8 cellular contexts compared by ENCODE assay signal in genomic region chr7:51430480-51431086, GRCh38.
DNase-seq lines count a peak whose midpoint lies in the region; ATAC-seq, FAIRE-seq and TF ChIP-seq lines count a peak whose summit lies in the region.

No MANE protein-coding gene starts in this region.

- TF ChIP-seq CTCF in BJ (IDR thresholded peaks at IDR 0.05; ENCODE audit: insufficient read depth, low read depth, low read length) (peak; percentile 68), choroid plexus epithelial cell (conservative IDR thresholded peaks at IDR 0.05; ENCODE audit: low read depth, low read length) (peak; percentile 75), HepG2 (CRISPR knock-in tag; IDR thresholded peaks at IDR 0.05) (peak; percentile 86)

- H3K4me2 ChIP-seq in HepG2 (ENCODE audit: low read depth, low read length), result no peak overlapping the region

- ATAC-seq in GM18867 (IDR thresholded peaks at IDR 0.05; ENCODE audit: unreplicated experiment) (peak; percentile 73), HepG2 (peak; percentile 63), HG03520 (IDR thresholded peaks at IDR 0.05; ENCODE audit: unreplicated experiment) (no peak)

- CTCF ChIA-PET in BJ (lab: Yijun Ruan, JAX) (interaction anchor here (0.6 to 1.8 kb wide), 5 partner anchors 11 to 54 kb away, joined by 3 to 5 read pairs (median 4); no protein-coding TSS in a partner anchor), HepG2 (lab: Yijun Ruan, JAX; ENCODE audit: low intra/inter-chr PET ratio, low total read pairs) (interaction anchor here (1.1 kb wide), 2 partner anchors 270 to 830 kb away, joined by 3 read pairs; no protein-coding TSS in a partner anchor)

- TF ChIP-seq EP300 in HepG2 (IDR thresholded peaks at IDR 0.05; ENCODE audit: low read depth in 2 of 2, low read length in 2 of 2) (no peak), HepG2 (CRISPR knock-in tag; IDR thresholded peaks at IDR 0.05; ENCODE audit: borderline replicate concordance) (no peak)

- no peaks in the 10 kb centered on the region for H3K9me3 ChIP-seq in HepG2 (ENCODE audit: low read length)

- no peak for TF ChIP-seq POLR2A in HepG2 (IDR thresholded peaks at IDR 0.05; ENCODE audit: insufficient read depth in 1 of 2, low read depth in 2 of 2, low read length in 2 of 2)

- BruUV-seq in HepG2 (replicated peaks; lab: Mats Ljungman, UMichigan), result no TSS peak

- no peaks in the 10 kb centered on the region for H4K20me1 ChIP-seq in HepG2 (ENCODE audit: insufficient read depth, low read length)

- H3K27ac ChIP-seq in HepG2 (ENCODE audit: extremely low read length, insufficient read depth, low read length), result no peak overlapping the region

- no peak overlapping the region for H3K9ac ChIP-seq in HepG2 (ENCODE audit: insufficient read depth, low read depth, low read length)

- in situ Hi-C loops in HepG2 (cut with HindIII; ENCODE audit: extremely low pct_ligation_motif_present, low pct_unique_long_range_greater_than_20kb), result loop anchor here (10.0 to 25.0 kb wide), 2 partner anchors 824 to 1482 kb away; no protein-coding TSS in a partner anchor

- intact Hi-C loops in HepG2 (cut with micrococcal nuclease; ENCODE audit: unreplicated experiment), result loop anchor here (2.0 to 10.0 kb wide), 4 partner anchors 658 to 1488 kb away; no protein-coding TSS in a partner anchor

- H3K4me1 ChIP-seq in HepG2 (ENCODE audit: insufficient read depth, low read length), result no peaks in the 10 kb centered on the region

- WGBS in HepG2 (ENCODE audit: low lambda C conversion rate), result 17% methylated on average over 13 of the region's 13 CpGs

- H3K36me3 ChIP-seq in BJ (ENCODE audit: control insufficient read depth, insufficient read depth, low read length) (no peaks in the 10 kb centered on the region), HepG2 (replicated peaks in 1 of 2; ENCODE audit: control insufficient read depth in 1 of 2, insufficient read depth in 2 of 2, low read length in 2 of 2) (no peaks in the 10 kb centered on the region)

- no peaks in the 10 kb centered on the region for H3K79me2 ChIP-seq in HepG2 (ENCODE audit: insufficient read depth, low read length)

- peak; percentile 74; the same call in 1 of the 2 replicates for TF ChIP-seq RAD21 in HepG2 (CRISPR knock-in tag; IDR thresholded peaks at IDR 0.05)

- DNase-seq in BJ (ENCODE audit: low read depth) (no peak), NAMALWA (ENCODE audit: low spot score) (peak; percentile 82), SKM-1 treated with dmso at 0.1 percent for 144 hours (lab: John Stamatoyannopoulos, UW; ENCODE audit: unreplicated experiment) (peak; percentile 40), choroid plexus epithelial cell (ENCODE audit: low read depth) (peak; percentile 46), HepG2 (ENCODE audit: low spot score) (peak; percentile 43)
- DNase-seq in stimulated activated CD8-positive, alpha-beta memory T cell treated with anti-CD3 and anti-CD28 coated beads, Interleukin-4, amount 100 ng/mL, for 48 hours, result peak; percentile 68

- no peak overlapping the region for H2AFZ ChIP-seq in HepG2 (ENCODE audit: low read length)

- H3K27me3 ChIP-seq in BJ (ENCODE audit: control insufficient read depth, insufficient read depth, low read length) (no peaks in the 10 kb centered on the region), HepG2 (ENCODE audit: control insufficient read depth in 1 of 2, insufficient read depth in 2 of 2, low read length in 2 of 2) (peaks cover 0 to 3% of the 10 kb centered on the region in 2 experiments; a peak in 1 of 5 replicates)

- FAIRE-seq in HepG2 (lab: Jason Lieb, UNC), result peak; percentile 84

- H3K4me3 ChIP-seq in BJ (ENCODE audit: low read depth, low read length), result no peak overlapping the region
- no peak overlapping the region for H3K4me3 ChIP-seq in choroid plexus epithelial cell (ENCODE audit: low read depth, low read length)
- H3K4me3 ChIP-seq in HepG2 (replicated peaks in 1 of 3; ENCODE audit: insufficient read depth in 1 of 3, low read depth in 2 of 3, low read length in 3 of 3), result no peak overlapping the region

- POLR2A ChIA-PET in BJ (lab: Charles Lee), result no interaction called here
- POLR2A ChIA-PET in HepG2 (lab: Yijun Ruan, JAX), result no interaction called here

TF ChIP-seq in HepG2, 621 proteins besides CTCF, POLR2A, EP300 and RAD21 (continues in another document):
- TF ChIP-seq KAT2B (IDR thresholded peaks at IDR 0.05; ENCODE audit: borderline replicate concordance, low read depth, low read length), result no peak
- TF ChIP-seq, protein P1, sequence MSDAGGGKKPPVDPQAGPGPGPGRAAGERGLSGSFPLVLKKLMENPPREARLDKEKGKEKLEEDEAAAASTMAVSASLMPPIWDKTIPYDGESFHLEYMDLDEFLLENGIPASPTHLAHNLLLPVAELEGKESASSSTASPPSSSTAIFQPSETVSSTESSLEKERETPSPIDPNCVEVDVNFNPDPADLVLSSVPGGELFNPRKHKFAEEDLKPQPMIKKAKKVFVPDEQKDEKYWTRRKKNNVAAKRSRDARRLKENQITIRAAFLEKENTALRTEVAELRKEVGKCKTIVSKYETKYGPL (CRISPR knock-in tag; IDR thresholded peaks at IDR 0.05), result peak; percentile 85
- no peak for TF ChIP-seq NONO (IDR thresholded peaks at IDR 0.05)
- TF ChIP-seq NONO (CRISPR knock-in tag; conservative IDR thresholded peaks at IDR 0.05), result no peak
- TF ChIP-seq HDAC1 (CRISPR knock-in tag; IDR thresholded peaks at IDR 0.05), result no peak
- peak; percentile 37; the same call in 1 of the 2 replicates for TF ChIP-seq CEBPG (CRISPR knock-in tag; IDR thresholded peaks at IDR 0.05)
- TF ChIP-seq ZKSCAN5 (CRISPR knock-in tag; IDR thresholded peaks at IDR 0.05), result no peak
- TF ChIP-seq HMG20A (CRISPR knock-in tag; IDR thresholded peaks at IDR 0.05; ENCODE audit: borderline replicate concordance), result no peak
- no peak for TF ChIP-seq THRA (CRISPR knock-in tag; IDR thresholded peaks at IDR 0.05; ENCODE audit: borderline replicate concordance)
- TF ChIP-seq ZNF75D (CRISPR knock-in tag; IDR thresholded peaks at IDR 0.05; ENCODE audit: borderline replicate concordance), result no peak
- TF ChIP-seq ZNF749 (CRISPR knock-in tag; IDR thresholded peaks at IDR 0.05; ENCODE audit: borderline replicate concordance), result no peak
- TF ChIP-seq ZSCAN31 (CRISPR knock-in tag; IDR thresholded peaks at IDR 0.05; ENCODE audit: low read depth), result no peak
- TF ChIP-seq, protein P2, sequence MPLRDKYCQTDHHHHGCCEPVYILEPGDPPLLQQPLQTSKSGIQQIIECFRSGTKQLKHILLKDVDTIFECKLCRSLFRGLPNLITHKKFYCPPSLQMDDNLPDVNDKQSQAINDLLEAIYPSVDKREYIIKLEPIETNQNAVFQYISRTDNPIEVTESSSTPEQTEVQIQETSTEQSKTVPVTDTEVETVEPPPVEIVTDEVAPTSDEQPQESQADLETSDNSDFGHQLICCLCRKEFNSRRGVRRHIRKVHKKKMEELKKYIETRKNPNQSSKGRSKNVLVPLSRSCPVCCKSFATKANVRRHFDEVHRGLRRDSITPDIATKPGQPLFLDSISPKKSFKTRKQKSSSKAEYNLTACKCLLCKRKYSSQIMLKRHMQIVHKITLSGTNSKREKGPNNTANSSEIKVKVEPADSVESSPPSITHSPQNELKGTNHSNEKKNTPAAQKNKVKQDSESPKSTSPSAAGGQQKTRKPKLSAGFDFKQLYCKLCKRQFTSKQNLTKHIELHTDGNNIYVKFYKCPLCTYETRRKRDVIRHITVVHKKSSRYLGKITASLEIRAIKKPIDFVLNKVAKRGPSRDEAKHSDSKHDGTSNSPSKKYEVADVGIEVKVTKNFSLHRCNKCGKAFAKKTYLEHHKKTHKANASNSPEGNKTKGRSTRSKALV (CRISPR knock-in tag; IDR thresholded peaks at IDR 0.05), result peak; percentile 53; the same call in 1 of the 2 replicates
- TF ChIP-seq, protein P3, sequence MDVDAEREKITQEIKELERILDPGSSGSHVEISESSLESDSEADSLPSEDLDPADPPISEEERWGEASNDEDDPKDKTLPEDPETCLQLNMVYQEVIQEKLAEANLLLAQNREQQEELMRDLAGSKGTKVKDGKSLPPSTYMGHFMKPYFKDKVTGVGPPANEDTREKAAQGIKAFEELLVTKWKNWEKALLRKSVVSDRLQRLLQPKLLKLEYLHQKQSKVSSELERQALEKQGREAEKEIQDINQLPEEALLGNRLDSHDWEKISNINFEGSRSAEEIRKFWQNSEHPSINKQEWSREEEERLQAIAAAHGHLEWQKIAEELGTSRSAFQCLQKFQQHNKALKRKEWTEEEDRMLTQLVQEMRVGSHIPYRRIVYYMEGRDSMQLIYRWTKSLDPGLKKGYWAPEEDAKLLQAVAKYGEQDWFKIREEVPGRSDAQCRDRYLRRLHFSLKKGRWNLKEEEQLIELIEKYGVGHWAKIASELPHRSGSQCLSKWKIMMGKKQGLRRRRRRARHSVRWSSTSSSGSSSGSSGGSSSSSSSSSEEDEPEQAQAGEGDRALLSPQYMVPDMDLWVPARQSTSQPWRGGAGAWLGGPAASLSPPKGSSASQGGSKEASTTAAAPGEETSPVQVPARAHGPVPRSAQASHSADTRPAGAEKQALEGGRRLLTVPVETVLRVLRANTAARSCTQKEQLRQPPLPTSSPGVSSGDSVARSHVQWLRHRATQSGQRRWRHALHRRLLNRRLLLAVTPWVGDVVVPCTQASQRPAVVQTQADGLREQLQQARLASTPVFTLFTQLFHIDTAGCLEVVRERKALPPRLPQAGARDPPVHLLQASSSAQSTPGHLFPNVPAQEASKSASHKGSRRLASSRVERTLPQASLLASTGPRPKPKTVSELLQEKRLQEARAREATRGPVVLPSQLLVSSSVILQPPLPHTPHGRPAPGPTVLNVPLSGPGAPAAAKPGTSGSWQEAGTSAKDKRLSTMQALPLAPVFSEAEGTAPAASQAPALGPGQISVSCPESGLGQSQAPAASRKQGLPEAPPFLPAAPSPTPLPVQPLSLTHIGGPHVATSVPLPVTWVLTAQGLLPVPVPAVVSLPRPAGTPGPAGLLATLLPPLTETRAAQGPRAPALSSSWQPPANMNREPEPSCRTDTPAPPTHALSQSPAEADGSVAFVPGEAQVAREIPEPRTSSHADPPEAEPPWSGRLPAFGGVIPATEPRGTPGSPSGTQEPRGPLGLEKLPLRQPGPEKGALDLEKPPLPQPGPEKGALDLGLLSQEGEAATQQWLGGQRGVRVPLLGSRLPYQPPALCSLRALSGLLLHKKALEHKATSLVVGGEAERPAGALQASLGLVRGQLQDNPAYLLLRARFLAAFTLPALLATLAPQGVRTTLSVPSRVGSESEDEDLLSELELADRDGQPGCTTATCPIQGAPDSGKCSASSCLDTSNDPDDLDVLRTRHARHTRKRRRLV (CRISPR knock-in tag; IDR thresholded peaks at IDR 0.05), result no peak
